26 cellular contexts compared by ENCODE assay signal in the genomic region with DNA sequence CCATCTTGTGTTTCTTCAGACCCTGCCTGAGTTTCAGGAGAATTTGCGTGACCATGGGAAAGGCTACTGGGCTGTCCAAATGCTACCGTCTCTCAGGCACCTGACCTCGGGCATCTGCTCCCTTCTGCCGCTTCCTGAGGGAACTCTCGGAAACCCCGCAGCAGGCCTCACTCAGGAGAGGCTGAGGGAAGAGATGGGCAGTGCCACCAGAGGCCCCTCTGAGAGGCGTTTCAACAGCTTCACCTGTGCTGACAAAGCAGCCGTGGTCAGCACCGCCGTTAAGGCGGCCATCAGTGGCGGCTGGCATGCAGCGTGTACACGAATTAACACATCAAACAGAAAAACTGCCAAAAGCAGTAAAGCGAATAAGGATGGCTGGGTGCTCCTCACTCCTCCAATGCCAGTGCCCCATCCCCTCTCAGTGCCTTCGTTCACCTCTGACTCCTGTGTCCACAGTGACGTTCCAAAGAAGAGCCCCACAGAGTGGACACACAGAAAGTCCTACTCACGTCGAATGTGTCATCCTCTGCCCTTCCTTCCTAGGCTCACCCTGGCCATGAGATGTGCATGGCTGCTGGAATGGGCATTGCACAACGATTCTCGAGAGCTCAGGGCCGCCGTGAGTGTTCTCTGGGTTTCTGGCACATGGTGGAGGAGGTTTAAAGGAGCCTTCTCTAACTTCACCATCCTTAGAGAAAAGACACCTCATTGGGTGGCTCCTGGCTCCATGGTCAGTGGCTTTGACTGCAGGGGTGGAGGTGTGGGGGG. TPM values are rescaled to one million over a fixed set of nuclear protein-coding genes. Genes with fewer than 3 reads are reported as not detected.
A peak's percentile ranks its signal among the peaks of the same experiment; 100 is the strongest.
DNase-seq lines count a peak whose midpoint lies in the region; ATAC-seq and TF ChIP-seq lines count a peak whose summit lies in the region.
"Had no signal": no experiment of that assay in that cellular context is flagged by ENCODE, and none has a peak within 500 bp of the region (broad histone marks: within the 10 kb centered on the region; RNA-seq: fewer than 3 reads in every experiment).

No MANE protein-coding gene starts in this region.

- peaks cover 46% of the 10 kb centered on the region for H3K27me3 ChIP-seq in IMR-90 (ENCODE audit: control insufficient read depth, insufficient read depth, low read length)
- H3K27me3 ChIP-seq in endodermal cell (ENCODE audit: control insufficient read depth, insufficient read depth, low read length, poor library complexity, severe bottlenecking), result no peaks in the 10 kb centered on the region
- H3K27me3 ChIP-seq: hepatocyte, Peyer's patch had no signal

- CTCF ChIA-PET in IMR-90 (lab: Yijun Ruan, JAX), result no interaction called here

- peaks cover 4% of the 10 kb centered on the region for H3K9me3 Mint-ChIP-seq in endodermal cell
- no peaks in the 10 kb centered on the region for H3K9me3 Mint-ChIP-seq in neural crest cell
- H3K9me3 Mint-ChIP-seq in activated T-cell treated with anti-CD3 and anti-CD28 coated beads, Interleukin-2, amount 50 U/mL, for 72 hours, result no peaks in the 10 kb centered on the region
- H3K9me3 Mint-ChIP-seq: activated B cell treated with CpG ODN at 0.5 μM for 24 hours; stimulated activated naive B cell treated with anti-CD40 and anti-IgM and Interleukin-4, amounts not matched to agents 10 μg/mL and 1 μg/mL and 100 μg/mL, for 72 hours had no signal

- BruUV-seq in IMR-90 (replicated peaks; lab: Mats Ljungman, UMichigan), result no TSS peak

- H2BK5ac ChIP-seq in IMR-90 (ENCODE audit: low read depth, low read length, poor library complexity, severe bottlenecking), result no peak overlapping the region

- no peak for TF ChIP-seq CTCF in IMR-90 (conservative IDR thresholded peaks at IDR 0.05; ENCODE audit: low read depth, low read length)
- TF ChIP-seq CTCF in endodermal cell (conservative IDR thresholded peaks at IDR 0.05), result no peak
- TF ChIP-seq CTCF in neural crest cell (conservative IDR thresholded peaks at IDR 0.05), result no peak
- no peak for TF ChIP-seq CTCF in mucosa of descending colon (IDR thresholded peaks at IDR 0.05)

- H3K27ac ChIP-seq in IMR-90 (ENCODE audit: insufficient read depth, low read length), result no peak overlapping the region
- no peak overlapping the region for H3K27ac ChIP-seq in endodermal cell (ENCODE audit: low read depth, low read length)
- H3K27ac ChIP-seq: hepatocyte, HL-60, neural progenitor cell, Peyer's patch had no signal

- no peak overlapping the region for H3K23ac ChIP-seq in IMR-90 (ENCODE audit: low read depth, low read length)

- POLR2A ChIA-PET in IMR-90 (lab: Charles Lee; ENCODE audit: unreplicated experiment), result no interaction called here

- H3K4me1 ChIP-seq in IMR-90 (ENCODE audit: control insufficient read depth, insufficient read depth, low read length) (no peaks in the 10 kb centered on the region), endodermal cell (ENCODE audit: control insufficient read depth, insufficient read depth, low read length) (no peaks in the 10 kb centered on the region), mucosa of descending colon (ENCODE audit: low read depth) (no peaks in the 10 kb centered on the region)
- H3K4me1 ChIP-seq: Peyer's patch had no signal

- H3K4ac ChIP-seq in IMR-90 (ENCODE audit: low read depth, low read length), result no peak overlapping the region

- H3K27me3 Mint-ChIP-seq in endodermal cell (ENCODE audit: insufficient read depth), result peaks cover 33% of the 10 kb centered on the region
- peaks cover 54% of the 10 kb centered on the region for H3K27me3 Mint-ChIP-seq in neural crest cell (ENCODE audit: low read depth)
- H3K27me3 Mint-ChIP-seq in activated T-cell treated with anti-CD3 and anti-CD28 coated beads, Interleukin-2, amount 50 U/mL, for 72 hours (ENCODE audit: low read depth), result peaks cover 12% of the 10 kb centered on the region

- WGBS in IMR-90 (ENCODE audit: extremely low coverage in 2 of 2, insufficient read length in 1 of 2), 2 experiments, result 58% methylated on average over 6 of the region's 23 CpGs; no CpG with 5 or more reads in 1 of the 2 experiments
- 87 to 89% methylated on average over 18 to 21 of the region's 23 CpGs for WGBS in endodermal cell (ENCODE audit: insufficient coverage in 1 of 2, insufficient read length in 1 of 2), 2 experiments

- peaks cover 2% of the 10 kb centered on the region for H3K4me1 Mint-ChIP-seq in endodermal cell
- H3K4me1 Mint-ChIP-seq in neural crest cell, result peaks cover 3% of the 10 kb centered on the region
- no peaks in the 10 kb centered on the region for H3K4me1 Mint-ChIP-seq in activated T-cell treated with anti-CD3 and anti-CD28 coated beads, Interleukin-2, amount 50 U/mL, for 72 hours (ENCODE audit: low read depth)
- H3K4me1 Mint-ChIP-seq: activated B cell treated with CpG ODN at 0.5 μM for 24 hours; CD4-positive, CD25-positive, alpha-beta regulatory T cell; stimulated activated naive B cell treated with anti-CD40 and anti-IgM and Interleukin-4, amounts not matched to agents 10 μg/mL and 1 μg/mL and 100 μg/mL, for 72 hours had no signal

- no peak overlapping the region for H4K91ac ChIP-seq in IMR-90 (ENCODE audit: insufficient read depth, low read depth, low read length)

- no peak overlapping the region for H2BK15ac ChIP-seq in IMR-90 (ENCODE audit: low read depth, low read length)

- H2AK9ac ChIP-seq in IMR-90 (replicated peaks; ENCODE audit: low read depth, low read length, poor library complexity), result no peak overlapping the region

- ATAC-seq in IMR-90 (ENCODE audit: low read depth) (peak; percentile 11; the same call in 1 of the 2 replicates), HG02798 (IDR thresholded peaks at IDR 0.05; ENCODE audit: poor library complexity, unreplicated experiment) (no peak), mucosa of descending colon (no peak)
- ATAC-seq in activated T-cell treated with anti-CD3 and anti-CD28 coated beads, Interleukin-2, amount 50 U/mL, for 72 hours (replicated peaks in 1 of 2), result no peak
- ATAC-seq: stimulated activated naive B cell treated with anti-CD40 and anti-IgM and Interleukin-4, amounts not matched to agents 10 μg/mL and 1 μg/mL and 100 μg/mL, for 72 hours had no signal

- no peak overlapping the region for H3K4me3 Mint-ChIP-seq in endodermal cell
- H3K4me3 Mint-ChIP-seq in neural crest cell, result no peak overlapping the region
- H3K4me3 Mint-ChIP-seq in activated T-cell treated with anti-CD3 and anti-CD28 coated beads, Interleukin-2, amount 50 U/mL, for 72 hours, result no peak overlapping the region
- H3K4me3 Mint-ChIP-seq: activated B cell treated with CpG ODN at 0.5 μM for 24 hours; CD4-positive, CD25-positive, alpha-beta regulatory T cell; neural progenitor cell; stimulated activated naive B cell treated with anti-CD40 and anti-IgM and Interleukin-4, amounts not matched to agents 10 μg/mL and 1 μg/mL and 100 μg/mL, for 72 hours had no signal

- no peaks in the 10 kb centered on the region for H4K20me1 ChIP-seq in IMR-90 (ENCODE audit: insufficient read depth, low read length)

- H3K9me3 ChIP-seq in IMR-90 (ENCODE audit: control insufficient read depth, insufficient read depth, low read length) (no peaks in the 10 kb centered on the region), endodermal cell (ENCODE audit: control insufficient read depth, low read length) (no peaks in the 10 kb centered on the region), mucosa of descending colon (no peaks in the 10 kb centered on the region)
- H3K9me3 ChIP-seq: Peyer's patch had no signal

- intact Hi-C loops in IMR-90 (cut with micrococcal nuclease), result no loop called here
- intact Hi-C loops in mucosa of descending colon (cut with DNase I, micrococcal nuclease), result no loop called here

- no peak overlapping the region for H4K8ac ChIP-seq in IMR-90 (ENCODE audit: low read depth in 2 of 2, low read length in 2 of 2)

- no peak overlapping the region for H2BK20ac ChIP-seq in IMR-90 (ENCODE audit: low read depth, low read length)

- no peak overlapping the region for H3K27ac Mint-ChIP-seq in endodermal cell
- peak overlapping the region; percentile 45 for H3K27ac Mint-ChIP-seq in neural crest cell (ENCODE audit: unreplicated experiment)
- H3K27ac Mint-ChIP-seq in activated T-cell treated with anti-CD3 and anti-CD28 coated beads, Interleukin-2, amount 50 U/mL, for 72 hours, result no peak overlapping the region
- H3K27ac Mint-ChIP-seq: activated B cell treated with CpG ODN at 0.5 μM for 24 hours; CD4-positive, CD25-positive, alpha-beta regulatory T cell; neural progenitor cell; stimulated activated naive B cell treated with anti-CD40 and anti-IgM and Interleukin-4, amounts not matched to agents 10 μg/mL and 1 μg/mL and 100 μg/mL, for 72 hours had no signal

- H2BK120ac ChIP-seq in IMR-90 (ENCODE audit: low read depth, low read length), result no peak overlapping the region

- no peak overlapping the region for H2AFZ ChIP-seq in IMR-90 (replicated peaks; ENCODE audit: low read length, poor library complexity)
- H2AFZ ChIP-seq: hepatocyte, neural progenitor cell had no signal

- in situ Hi-C loops in IMR-90 (cut with MboI; ENCODE audit: low sequenced_read_pairs), result no loop called here

- no peak overlapping the region for H3K4me2 ChIP-seq in IMR-90 (ENCODE audit: low read depth, low read length)
- H3K4me2 ChIP-seq: hepatocyte, neural progenitor cell, smooth muscle cell had no signal

- H3K9ac ChIP-seq in IMR-90 (ENCODE audit: low read depth, low read length) (no peak overlapping the region), endodermal cell (ENCODE audit: extremely low read depth, low read length, poor library complexity, severe bottlenecking) (no peak overlapping the region)
- H3K9ac ChIP-seq: neural progenitor cell had no signal

- H3K36me3 Mint-ChIP-seq in endodermal cell (ENCODE audit: low read depth) (peaks cover 2% of the 10 kb centered on the region), neural crest cell (ENCODE audit: low read depth) (no peaks in the 10 kb centered on the region)
- H3K36me3 Mint-ChIP-seq in activated T-cell treated with anti-CD3 and anti-CD28 coated beads, Interleukin-2, amount 50 U/mL, for 72 hours (ENCODE audit: insufficient read depth in 2 of 2), result no peaks in the 10 kb centered on the region
- H3K36me3 Mint-ChIP-seq: CD4-positive, CD25-positive, alpha-beta regulatory T cell; neural progenitor cell; stimulated activated naive B cell treated with anti-CD40 and anti-IgM and Interleukin-4, amounts not matched to agents 10 μg/mL and 1 μg/mL and 100 μg/mL, for 72 hours had no signal

- no peak overlapping the region for H4K5ac ChIP-seq in IMR-90 (ENCODE audit: low read depth, low read length)

- DNase-seq in DMS53 treated with DMSO at 0.1 percent for 48 hours (lab: John Stamatoyannopoulos, UW; ENCODE audit: unreplicated experiment) (peak; percentile 4), IMR-90 (no peak), endodermal cell (peak; percentile 58), neural crest cell (ENCODE audit: low read depth, low spot score) (no peak), activated gamma-delta T cell (lab: John Stamatoyannopoulos, UW) (no peak), mucosa of descending colon (no peak)
- DNase-seq in activated T-cell treated with anti-CD3 and anti-CD28 coated beads, Interleukin-2, amount 50 U/mL, for 72 hours, result no peak
- DNase-seq: activated B cell treated with CpG ODN at 0.5 μM for 24 hours; activated CD4-positive, alpha-beta T cell treated with anti-CD3 and anti-CD28 coated beads, Interleukin-2, amount 50 U/mL, for 4 hours; CD4-positive, CD25-positive, alpha-beta regulatory T cell; cortex of kidney; DMS 273 treated with DMSO at 0.1 percent for 48 hours; GDM1; NCI-H1105 treated with DMSO at 0.1 percent for 48 hours; NCI-H446; NK-92 treated with Interleukin-12 subunit alpha and Interleukin-12 subunit beta, amount 100 ng/mL, for 24 hours; Peyer's patch; stimulated activated CD4-positive, alpha-beta T cell treated with anti-CD3 and anti-CD28 coated beads, Interleukin-2, amount 100 ng/mL, for 48 hours; stimulated activated naive B cell treated with anti-CD40 and anti-IgM and Interleukin-4, amounts not matched to agents 10 μg/mL and 1 μg/mL and 100 μg/mL, for 72 hours; T-helper 9 cell had no signal

- H2AK5ac ChIP-seq in IMR-90 (ENCODE audit: low read depth, low read length), result no peak overlapping the region

- H3K4me3 ChIP-seq in IMR-90 (ENCODE audit: insufficient read depth, low read depth, low read length), result no peak overlapping the region
- no peak overlapping the region for H3K4me3 ChIP-seq in endodermal cell (ENCODE audit: low read length)
- H3K4me3 ChIP-seq in mucosa of descending colon, result no peak overlapping the region
- H3K4me3 ChIP-seq: hepatocyte, lung, neural progenitor cell, Peyer's patch, smooth muscle cell had no signal

- H3K56ac ChIP-seq in IMR-90 (ENCODE audit: extremely low read depth, insufficient read depth, low read length), result no peak overlapping the region

- no peaks in the 10 kb centered on the region for H3K9me1 ChIP-seq in IMR-90 (ENCODE audit: insufficient read depth, low read length)

- no peak for TF ChIP-seq RAD21 in IMR-90 (IDR thresholded peaks at IDR 0.05; ENCODE audit: low read length)

- dilution Hi-C loops in IMR-90 (cut with HindIII; ENCODE audit: low sequenced_read_pairs, unreplicated experiment), result no loop called here

- H3K18ac ChIP-seq in IMR-90 (ENCODE audit: low read depth, low read length), result no peak overlapping the region

- H3K14ac ChIP-seq in IMR-90 (replicated peaks; ENCODE audit: low read depth, low read length), result no peak overlapping the region

- H3K36me3 ChIP-seq in IMR-90 (ENCODE audit: control insufficient read depth, insufficient read depth, low read length) (no peaks in the 10 kb centered on the region), endodermal cell (ENCODE audit: control insufficient read depth, insufficient read depth, low read length) (no peaks in the 10 kb centered on the region), mucosa of descending colon (ENCODE audit: low read depth) (no peaks in the 10 kb centered on the region)
- H3K36me3 ChIP-seq: neural progenitor cell, Peyer's patch had no signal

- H3K79me1 ChIP-seq in IMR-90 (ENCODE audit: low read depth in 1 of 2, low read length in 2 of 2), result no peaks in the 10 kb centered on the region

- no peak for TF ChIP-seq POLR2A in IMR-90 (IDR thresholded peaks at IDR 0.05; ENCODE audit: low read depth, low read length)

RNA-seq across cellular contexts. Expression of gene CEP170B, which starts 13.0 kb away (rescaled TPM):
- total RNA-seq in IMR-90 (2012; rRNA removed) (3.6 and 4.2 TPM in 2 replicates), endodermal cell (10 to 100 TPM; 38.9 to 43.1 TPM), neural crest cell (14.0 and 14.4 TPM in 2 replicates), mucosa of descending colon (10 to 100 TPM; 66.8 to 89.9 (median 69.9) TPM)
- polyA plus RNA-seq in IMR-90 (2012; rRNA removed), result 13.1 and 17.5 TPM in 2 replicates
- 8.0 and 13.1 TPM in 2 replicates for polyA plus RNA-seq in IMR-90 (2012; cell fraction: cytosol; rRNA removed)
- 67.5 and 145 TPM in 2 replicates for polyA plus RNA-seq in IMR-90 (2012; cell fraction: nucleus; rRNA removed; ENCODE audit: low replicate concordance)
- polyA plus RNA-seq in endodermal cell (2013, experiment 1 of 2), result 13.9 TPM
- polyA plus RNA-seq in endodermal cell (2013, experiment 2 of 2), result 15.1 TPM
- 1 to 10 TPM; 6.1 to 7.9 TPM for total RNA-seq in activated T-cell treated with anti-CD3 and anti-CD28 coated beads, Interleukin-2, amount 50 U/mL, for 72 hours

RNA-seq across cellular contexts. Expression of gene ZBTB42, which starts 51.2 kb away (rescaled TPM):
- 1.1 and 1.3 TPM in 2 replicates for total RNA-seq in IMR-90 (2012; rRNA removed)
- polyA plus RNA-seq in IMR-90 (2012; rRNA removed), result 2.3 and 3.6 TPM in 2 replicates
- 1.7 and 3.3 TPM in 2 replicates for polyA plus RNA-seq in IMR-90 (2012; cell fraction: cytosol; rRNA removed)
- 1.2 and 2.1 TPM in 2 replicates for polyA plus RNA-seq in IMR-90 (2012; cell fraction: nucleus; rRNA removed; ENCODE audit: low replicate concordance)
- total RNA-seq in endodermal cell, result 1 to 10 TPM; 7.7 to 8.4 TPM
- polyA plus RNA-seq in endodermal cell (2013, experiment 1 of 2), result 2.4 TPM
- 2.6 TPM for polyA plus RNA-seq in endodermal cell (2013, experiment 2 of 2)
- total RNA-seq in neural crest cell, result 2.2 and 2.7 TPM in 2 replicates
- total RNA-seq in activated T-cell treated with anti-CD3 and anti-CD28 coated beads, Interleukin-2, amount 50 U/mL, for 72 hours, result 1 to 10 TPM; 2.5 to 3.0 TPM
- 10 to 100 TPM in 1 of 3 donors, 1 to 10 TPM in 2; 6.5 to 10.6 (median 7.8) TPM for total RNA-seq in mucosa of descending colon

RNA-seq across cellular contexts. Expression of gene AKT1, which starts 56.5 kb away (rescaled TPM):
- total RNA-seq in IMR-90 (2012; rRNA removed), result 182 and 193 TPM in 2 replicates
- 221 and 242 TPM in 2 replicates for polyA plus RNA-seq in IMR-90 (2012; rRNA removed)
- polyA plus RNA-seq in IMR-90 (2012; cell fraction: cytosol; rRNA removed), result 248 and 535 TPM in 2 replicates
- 317 and 551 TPM in 2 replicates for polyA plus RNA-seq in IMR-90 (2012; cell fraction: nucleus; rRNA removed; ENCODE audit: low replicate concordance)
- 100 to 1,000 TPM; 133 to 152 TPM for total RNA-seq in endodermal cell
- 103 TPM for polyA plus RNA-seq in endodermal cell (2013, experiment 1 of 2)
- 95.5 TPM for polyA plus RNA-seq in endodermal cell (2013, experiment 2 of 2)
- total RNA-seq in neural crest cell, result 179 and 191 TPM in 2 replicates
- total RNA-seq in activated T-cell treated with anti-CD3 and anti-CD28 coated beads, Interleukin-2, amount 50 U/mL, for 72 hours, result 100 to 1,000 TPM in 1 of 2 donors, 10 to 100 TPM in 1; 98.0 to 113 TPM
- 100 to 1,000 TPM; 122 to 176 (median 128) TPM for total RNA-seq in mucosa of descending colon

Comparison
In these comparisons a context has a peak if more than half of its experiments do, and no peak if none do; other contexts are left out.
1. DNase-seq: peak in DMS53 treated with DMSO at 0.1 percent for 48 hours (single experiment) and endodermal cell (single experiment); none in IMR-90 (single experiment), neural crest cell (single experiment), activated T-cell treated with anti-CD3 and anti-CD28 coated beads, Interleukin-2, amount 50 U/mL, for 72 hours (0 of 2), activated gamma-delta T cell (single experiment) and mucosa of descending colon (0 of 3).